In genomic region chr17:30363715-30364202, GRCh38 we compare ENCODE assay signal across 8 cellular contexts. TPM values are rescaled to one million over a fixed set of nuclear protein-coding genes. Genes with fewer than 3 reads are reported as not detected.
DNase-seq lines count a peak whose midpoint lies in the region; ATAC-seq and TF ChIP-seq lines count a peak whose summit lies in the region.

No MANE protein-coding gene starts in this region.

- no peak overlapping the region for H3K4me3 Mint-ChIP-seq in nephron progenitor cell

- DNase-seq in RWPE2 (ENCODE audit: low spot score) = no peak
- peak; percentile 80 to 92 for DNase-seq in activated naive CD4-positive, alpha-beta T cell treated with anti-CD3 and anti-CD28 coated beads, Interleukin-2, amount 50 U/mL, for 72 hours (ENCODE audit: low spot score in 2 of 2)
- peak; percentile 60 for DNase-seq in putamen (ENCODE audit: low spot score)
- no peak for DNase-seq in sciatic nerve (ENCODE audit: low spot score)
- no peak for DNase-seq in 8988T
- DNase-seq in nephron progenitor cell = no peak

- TF ChIP-seq CTCF in RWPE2 (IDR thresholded peaks at IDR 0.05; ENCODE audit: poor library complexity, severe bottlenecking) (no peak), nephron progenitor cell (IDR thresholded peaks at IDR 0.05) (no peak)

- no peak overlapping the region for H3K27ac ChIP-seq in RWPE2 (ENCODE audit: poor library complexity, severe bottlenecking)

- H3K27me3 ChIP-seq in RWPE2 (ENCODE audit: insufficient read depth, poor library complexity, severe bottlenecking) = no peaks in the 10 kb centered on the region

- H3K4me3 ChIP-seq in RWPE2 (ENCODE audit: severe bottlenecking) = no peak overlapping the region

- H3K27ac Mint-ChIP-seq in activated naive CD4-positive, alpha-beta T cell treated with anti-CD3 and anti-CD28 coated beads, Interleukin-2, amount 50 U/mL, for 72 hours = peak overlapping the region; percentile 76 to 93
- H3K27ac Mint-ChIP-seq in nephron progenitor cell = no peak overlapping the region

- H3K27me3 Mint-ChIP-seq in nephron progenitor cell (ENCODE audit: low read depth, poor library complexity) = peaks cover 15% of the 10 kb centered on the region

- H3K9me3 Mint-ChIP-seq in activated naive CD4-positive, alpha-beta T cell treated with anti-CD3 and anti-CD28 coated beads, Interleukin-2, amount 50 U/mL, for 72 hours = peaks cover 9 to 33% of the 10 kb centered on the region in 2 donors
- H3K9me3 Mint-ChIP-seq in nephron progenitor cell = peaks cover 32% of the 10 kb centered on the region

- peaks cover 3% of the 10 kb centered on the region for H3K4me1 ChIP-seq in RWPE2 (ENCODE audit: insufficient read depth, poor library complexity, severe bottlenecking)

- peaks cover 8% of the 10 kb centered on the region for H3K9me3 ChIP-seq in RWPE2 (ENCODE audit: severe bottlenecking)

- peak; percentile 80 for ATAC-seq in GM18870 (IDR thresholded peaks at IDR 0.05; ENCODE audit: unreplicated experiment)
- ATAC-seq in HG03060 (IDR thresholded peaks at IDR 0.05; ENCODE audit: low read depth, unreplicated experiment) = peak; percentile 88
- ATAC-seq in RWPE2 (ENCODE audit: low read depth) = peak; percentile 86
- peak; percentile 93 to 95 for ATAC-seq in activated naive CD4-positive, alpha-beta T cell treated with anti-CD3 and anti-CD28 coated beads, Interleukin-2, amount 50 U/mL, for 72 hours
- no peak for ATAC-seq in sciatic nerve

- H3K4me1 Mint-ChIP-seq in nephron progenitor cell = peaks cover 18% of the 10 kb centered on the region

- H3K36me3 Mint-ChIP-seq in activated naive CD4-positive, alpha-beta T cell treated with anti-CD3 and anti-CD28 coated beads, Interleukin-2, amount 50 U/mL, for 72 hours = peaks cover 7 to 46% of the 10 kb centered on the region in 2 donors
- peaks cover 5% of the 10 kb centered on the region for H3K36me3 Mint-ChIP-seq in nephron progenitor cell (ENCODE audit: low read depth)

- intact Hi-C loops in sciatic nerve (cut with DNase I) = no loop called here

- H3K36me3 ChIP-seq in RWPE2 (ENCODE audit: low read depth) = no peaks in the 10 kb centered on the region

RNA-seq across cellular contexts. Expression of gene CPD, which starts 15.0 kb away (rescaled TPM):
- total RNA-seq in activated naive CD4-positive, alpha-beta T cell treated with anti-CD3 and anti-CD28 coated beads, Interleukin-2, amount 50 U/mL, for 72 hours = 10 to 100 TPM; 37.7 to 66.1 TPM
- 53.2 TPM for total RNA-seq in sciatic nerve

RNA-seq across cellular contexts. Expression of gene TMIGD1, which starts 29.9 kb away (rescaled TPM):
- total RNA-seq in activated naive CD4-positive, alpha-beta T cell treated with anti-CD3 and anti-CD28 coated beads, Interleukin-2, amount 50 U/mL, for 72 hours = not detected
- total RNA-seq in sciatic nerve = not detected

Comparison
In these comparisons a context has a peak if more than half of its experiments do, and no peak if none do; other contexts are left out.
1. DNase-seq: peak in activated naive CD4-positive, alpha-beta T cell treated with anti-CD3 and anti-CD28 coated beads, Interleukin-2, amount 50 U/mL, for 72 hours (2 of 2) and putamen (single experiment); none in RWPE2 (single experiment), sciatic nerve (single experiment), 8988T (single experiment) and nephron progenitor cell (single experiment).